2 cellular contexts compared by ENCODE assay signal in the genomic region with DNA sequence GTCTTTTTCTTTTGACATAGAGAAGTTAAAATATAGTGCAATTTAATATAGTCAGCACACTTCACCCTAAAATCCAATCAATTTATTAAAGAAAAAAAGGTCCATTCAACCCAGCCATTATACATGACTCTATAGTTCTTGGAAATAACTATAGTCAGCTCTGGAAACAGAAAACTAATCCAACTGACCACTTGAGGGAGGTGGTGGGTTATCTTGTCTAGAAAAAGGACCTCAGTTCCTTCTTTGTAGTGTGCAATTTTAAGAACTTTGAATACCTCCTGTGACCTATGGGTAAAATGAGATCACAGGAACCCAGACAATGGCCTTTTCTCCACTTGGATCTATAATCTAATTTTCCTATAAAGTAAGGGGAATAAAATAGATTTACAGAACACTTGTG.
TF ChIP-seq lines count a peak whose summit lies in the region.

No MANE protein-coding gene starts in this region.

TF ChIP-seq in IMR-90, 13 proteins besides CTCF, POLR2A, EP300 and RAD21 (continued from another document):
- TF ChIP-seq, protein P1, sequence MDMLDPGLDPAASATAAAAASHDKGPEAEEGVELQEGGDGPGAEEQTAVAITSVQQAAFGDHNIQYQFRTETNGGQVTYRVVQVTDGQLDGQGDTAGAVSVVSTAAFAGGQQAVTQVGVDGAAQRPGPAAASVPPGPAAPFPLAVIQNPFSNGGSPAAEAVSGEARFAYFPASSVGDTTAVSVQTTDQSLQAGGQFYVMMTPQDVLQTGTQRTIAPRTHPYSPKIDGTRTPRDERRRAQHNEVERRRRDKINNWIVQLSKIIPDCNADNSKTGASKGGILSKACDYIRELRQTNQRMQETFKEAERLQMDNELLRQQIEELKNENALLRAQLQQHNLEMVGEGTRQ (IDR thresholded peaks at IDR 0.05; ENCODE audit: low read depth, low read length), result no peak
- no peak for TF ChIP-seq CHD1 (IDR thresholded peaks at IDR 0.05; ENCODE audit: low read depth, low read length)
- no peak for TF ChIP-seq FOS (IDR thresholded peaks at IDR 0.05; ENCODE audit: low read depth, low read length)
- no peak for TF ChIP-seq NFE2L2 (IDR thresholded peaks at IDR 0.05; ENCODE audit: low read depth, low read length)
- TF ChIP-seq RCOR1 (IDR thresholded peaks at IDR 0.05; ENCODE audit: insufficient replicate concordance, low read length), result no peak
- TF ChIP-seq SMC3 (IDR thresholded peaks at IDR 0.05; ENCODE audit: low read depth, low read length), result no peak
- TF ChIP-seq, protein P2, sequence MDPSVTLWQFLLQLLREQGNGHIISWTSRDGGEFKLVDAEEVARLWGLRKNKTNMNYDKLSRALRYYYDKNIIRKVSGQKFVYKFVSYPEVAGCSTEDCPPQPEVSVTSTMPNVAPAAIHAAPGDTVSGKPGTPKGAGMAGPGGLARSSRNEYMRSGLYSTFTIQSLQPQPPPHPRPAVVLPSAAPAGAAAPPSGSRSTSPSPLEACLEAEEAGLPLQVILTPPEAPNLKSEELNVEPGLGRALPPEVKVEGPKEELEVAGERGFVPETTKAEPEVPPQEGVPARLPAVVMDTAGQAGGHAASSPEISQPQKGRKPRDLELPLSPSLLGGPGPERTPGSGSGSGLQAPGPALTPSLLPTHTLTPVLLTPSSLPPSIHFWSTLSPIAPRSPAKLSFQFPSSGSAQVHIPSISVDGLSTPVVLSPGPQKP (IDR thresholded peaks at IDR 0.05; ENCODE audit: borderline replicate concordance, low read depth, low read length), result no peak

TF ChIP-seq in WTC11, 78 proteins besides CTCF, POLR2A, EP300 and RAD21 (continued from another document):
- TF ChIP-seq, protein P3, sequence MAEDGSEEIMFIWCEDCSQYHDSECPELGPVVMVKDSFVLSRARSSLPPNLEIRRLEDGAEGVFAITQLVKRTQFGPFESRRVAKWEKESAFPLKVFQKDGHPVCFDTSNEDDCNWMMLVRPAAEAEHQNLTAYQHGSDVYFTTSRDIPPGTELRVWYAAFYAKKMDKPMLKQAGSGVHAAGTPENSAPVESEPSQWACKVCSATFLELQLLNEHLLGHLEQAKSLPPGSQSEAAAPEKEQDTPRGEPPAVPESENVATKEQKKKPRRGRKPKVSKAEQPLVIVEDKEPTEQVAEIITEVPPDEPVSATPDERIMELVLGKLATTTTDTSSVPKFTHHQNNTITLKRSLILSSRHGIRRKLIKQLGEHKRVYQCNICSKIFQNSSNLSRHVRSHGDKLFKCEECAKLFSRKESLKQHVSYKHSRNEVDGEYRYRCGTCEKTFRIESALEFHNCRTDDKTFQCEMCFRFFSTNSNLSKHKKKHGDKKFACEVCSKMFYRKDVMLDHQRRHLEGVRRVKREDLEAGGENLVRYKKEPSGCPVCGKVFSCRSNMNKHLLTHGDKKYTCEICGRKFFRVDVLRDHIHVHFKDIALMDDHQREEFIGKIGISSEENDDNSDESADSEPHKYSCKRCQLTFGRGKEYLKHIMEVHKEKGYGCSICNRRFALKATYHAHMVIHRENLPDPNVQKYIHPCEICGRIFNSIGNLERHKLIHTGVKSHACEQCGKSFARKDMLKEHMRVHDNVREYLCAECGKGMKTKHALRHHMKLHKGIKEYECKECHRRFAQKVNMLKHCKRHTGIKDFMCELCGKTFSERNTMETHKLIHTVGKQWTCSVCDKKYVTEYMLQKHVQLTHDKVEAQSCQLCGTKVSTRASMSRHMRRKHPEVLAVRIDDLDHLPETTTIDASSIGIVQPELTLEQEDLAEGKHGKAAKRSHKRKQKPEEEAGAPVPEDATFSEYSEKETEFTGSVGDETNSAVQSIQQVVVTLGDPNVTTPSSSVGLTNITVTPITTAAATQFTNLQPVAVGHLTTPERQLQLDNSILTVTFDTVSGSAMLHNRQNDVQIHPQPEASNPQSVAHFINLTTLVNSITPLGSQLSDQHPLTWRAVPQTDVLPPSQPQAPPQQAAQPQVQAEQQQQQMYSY (CRISPR knock-in tag; IDR thresholded peaks at IDR 0.05), result no peak
- TF ChIP-seq, protein P4, sequence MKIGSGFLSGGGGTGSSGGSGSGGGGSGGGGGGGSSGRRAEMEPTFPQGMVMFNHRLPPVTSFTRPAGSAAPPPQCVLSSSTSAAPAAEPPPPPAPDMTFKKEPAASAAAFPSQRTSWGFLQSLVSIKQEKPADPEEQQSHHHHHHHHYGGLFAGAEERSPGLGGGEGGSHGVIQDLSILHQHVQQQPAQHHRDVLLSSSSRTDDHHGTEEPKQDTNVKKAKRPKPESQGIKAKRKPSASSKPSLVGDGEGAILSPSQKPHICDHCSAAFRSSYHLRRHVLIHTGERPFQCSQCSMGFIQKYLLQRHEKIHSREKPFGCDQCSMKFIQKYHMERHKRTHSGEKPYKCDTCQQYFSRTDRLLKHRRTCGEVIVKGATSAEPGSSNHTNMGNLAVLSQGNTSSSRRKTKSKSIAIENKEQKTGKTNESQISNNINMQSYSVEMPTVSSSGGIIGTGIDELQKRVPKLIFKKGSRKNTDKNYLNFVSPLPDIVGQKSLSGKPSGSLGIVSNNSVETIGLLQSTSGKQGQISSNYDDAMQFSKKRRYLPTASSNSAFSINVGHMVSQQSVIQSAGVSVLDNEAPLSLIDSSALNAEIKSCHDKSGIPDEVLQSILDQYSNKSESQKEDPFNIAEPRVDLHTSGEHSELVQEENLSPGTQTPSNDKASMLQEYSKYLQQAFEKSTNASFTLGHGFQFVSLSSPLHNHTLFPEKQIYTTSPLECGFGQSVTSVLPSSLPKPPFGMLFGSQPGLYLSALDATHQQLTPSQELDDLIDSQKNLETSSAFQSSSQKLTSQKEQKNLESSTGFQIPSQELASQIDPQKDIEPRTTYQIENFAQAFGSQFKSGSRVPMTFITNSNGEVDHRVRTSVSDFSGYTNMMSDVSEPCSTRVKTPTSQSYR (CRISPR knock-in tag; IDR thresholded peaks at IDR 0.05), result no peak
- TF ChIP-seq, protein P5, sequence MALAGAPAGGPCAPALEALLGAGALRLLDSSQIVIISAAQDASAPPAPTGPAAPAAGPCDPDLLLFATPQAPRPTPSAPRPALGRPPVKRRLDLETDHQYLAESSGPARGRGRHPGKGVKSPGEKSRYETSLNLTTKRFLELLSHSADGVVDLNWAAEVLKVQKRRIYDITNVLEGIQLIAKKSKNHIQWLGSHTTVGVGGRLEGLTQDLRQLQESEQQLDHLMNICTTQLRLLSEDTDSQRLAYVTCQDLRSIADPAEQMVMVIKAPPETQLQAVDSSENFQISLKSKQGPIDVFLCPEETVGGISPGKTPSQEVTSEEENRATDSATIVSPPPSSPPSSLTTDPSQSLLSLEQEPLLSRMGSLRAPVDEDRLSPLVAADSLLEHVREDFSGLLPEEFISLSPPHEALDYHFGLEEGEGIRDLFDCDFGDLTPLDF (CRISPR knock-in tag; IDR thresholded peaks at IDR 0.05), result no peak
- no peak for TF ChIP-seq GTF2I (CRISPR knock-in tag; conservative IDR thresholded peaks at IDR 0.05)
- TF ChIP-seq, protein P6, sequence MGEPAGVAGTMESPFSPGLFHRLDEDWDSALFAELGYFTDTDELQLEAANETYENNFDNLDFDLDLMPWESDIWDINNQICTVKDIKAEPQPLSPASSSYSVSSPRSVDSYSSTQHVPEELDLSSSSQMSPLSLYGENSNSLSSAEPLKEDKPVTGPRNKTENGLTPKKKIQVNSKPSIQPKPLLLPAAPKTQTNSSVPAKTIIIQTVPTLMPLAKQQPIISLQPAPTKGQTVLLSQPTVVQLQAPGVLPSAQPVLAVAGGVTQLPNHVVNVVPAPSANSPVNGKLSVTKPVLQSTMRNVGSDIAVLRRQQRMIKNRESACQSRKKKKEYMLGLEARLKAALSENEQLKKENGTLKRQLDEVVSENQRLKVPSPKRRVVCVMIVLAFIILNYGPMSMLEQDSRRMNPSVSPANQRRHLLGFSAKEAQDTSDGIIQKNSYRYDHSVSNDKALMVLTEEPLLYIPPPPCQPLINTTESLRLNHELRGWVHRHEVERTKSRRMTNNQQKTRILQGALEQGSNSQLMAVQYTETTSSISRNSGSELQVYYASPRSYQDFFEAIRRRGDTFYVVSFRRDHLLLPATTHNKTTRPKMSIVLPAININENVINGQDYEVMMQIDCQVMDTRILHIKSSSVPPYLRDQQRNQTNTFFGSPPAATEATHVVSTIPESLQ (CRISPR knock-in tag; IDR thresholded peaks at IDR 0.05), result no peak
